2 cellular contexts compared by ENCODE assay signal in genomic region chr2:204665771-204666170, GRCh38.
TF ChIP-seq lines count a peak whose summit lies in the region.

No MANE protein-coding gene starts in this region.

TF ChIP-seq in IMR-90, 13 proteins besides CTCF, POLR2A, EP300 and RAD21:
- no peak for TF ChIP-seq NFE2L2 (IDR thresholded peaks at IDR 0.05; ENCODE audit: low read depth, low read length)
- no peak for TF ChIP-seq MAZ (IDR thresholded peaks at IDR 0.05; ENCODE audit: borderline replicate concordance, low read depth, low read length)
- no peak for TF ChIP-seq CHD1 (IDR thresholded peaks at IDR 0.05; ENCODE audit: low read depth, low read length)
- no peak for TF ChIP-seq RCOR1 (IDR thresholded peaks at IDR 0.05; ENCODE audit: insufficient replicate concordance, low read length)
- no peak for TF ChIP-seq USF2 (IDR thresholded peaks at IDR 0.05; ENCODE audit: low read depth, low read length)
- TF ChIP-seq MAFK (IDR thresholded peaks at IDR 0.05; ENCODE audit: low read depth, low read length), result no peak
- no peak for TF ChIP-seq ELK1 (IDR thresholded peaks at IDR 0.05; ENCODE audit: borderline replicate concordance, low read depth, low read length)
- no peak for TF ChIP-seq RFX5 (IDR thresholded peaks at IDR 0.05; ENCODE audit: low read depth, low read length)
- no peak for TF ChIP-seq SMC3 (IDR thresholded peaks at IDR 0.05; ENCODE audit: low read depth, low read length)
- TF ChIP-seq FOS (IDR thresholded peaks at IDR 0.05; ENCODE audit: low read depth, low read length), result no peak
- no peak for TF ChIP-seq MXI1 (IDR thresholded peaks at IDR 0.05; ENCODE audit: borderline replicate concordance, low read depth, low read length)

TF ChIP-seq in endothelial cell of umbilical vein, 7 proteins besides CTCF, POLR2A, EP300 and RAD21:
- TF ChIP-seq JUN (IDR thresholded peaks at IDR 0.05; ENCODE audit: borderline replicate concordance, insufficient read depth, insufficient read length, low read depth) (no peak), EZH2 (IDR thresholded peaks at IDR 0.05; ENCODE audit: borderline replicate concordance, low read depth, low read length, severe bottlenecking) (no peak), POLR2AphosphoS5 (IDR thresholded peaks at IDR 0.05; ENCODE audit: insufficient read depth, low read depth, low read length) (no peak), FOS (IDR thresholded peaks at IDR 0.05; ENCODE audit: borderline replicate concordance, insufficient read depth, low read length) (no peak), MYC (IDR thresholded peaks at IDR 0.05; ENCODE audit: low read depth, low read length) (no peak), MAX (IDR thresholded peaks at IDR 0.05; ENCODE audit: insufficient read depth, insufficient read length) (no peak), GATA2 (IDR thresholded peaks at IDR 0.05; ENCODE audit: insufficient read depth, insufficient read length, low read depth, low read length) (no peak)
